ENCODE assay signal across 15 cellular contexts in genomic region chr5:157263586-157264090, GRCh38. TPM values are rescaled to one million over a fixed set of nuclear protein-coding genes. Genes with fewer than 3 reads are reported as not detected.
A peak's percentile ranks its signal among the peaks of the same experiment; 100 is the strongest.
DNase-seq lines count a peak whose midpoint lies in the region; ATAC-seq lines count a peak whose summit lies in the region.
"Had no signal": no experiment of that assay in that cellular context is flagged by ENCODE, and none has a peak within 500 bp of the region (broad histone marks: within the 10 kb centered on the region; RNA-seq: fewer than 3 reads in every experiment).

No MANE protein-coding gene starts in this region.

- peak; percentile 18 for DNase-seq in CD1c-positive myeloid dendritic cell (ENCODE audit: extremely low spot score)
- peak; percentile 60 for DNase-seq in SKM-1 treated with dmso at 0.1 percent for 144 hours (lab: John Stamatoyannopoulos, UW; ENCODE audit: unreplicated experiment)
- DNase-seq in naive thymus-derived CD4-positive, alpha-beta T cell: no peak
- no peak for DNase-seq in mesenteric fat pad (ENCODE audit: low spot score)
- DNase-seq: amniotic stem cell; CD4-positive, alpha-beta memory T cell; HFFc6; islet precursor cell; NCI-H2081; thyroid gland had no signal

- peak overlapping the region; percentile 36 to 98 (median 76) for H3K27ac Mint-ChIP-seq in naive thymus-derived CD4-positive, alpha-beta T cell
- H3K27ac Mint-ChIP-seq: HFFc6 had no signal

- 0 out of 2 replicates have a peak overlapping the region, but pooled peaks have one; percentile 29 for H3K27ac ChIP-seq in BLaER1
- peak overlapping the region; percentile 34 for H3K27ac ChIP-seq in naive thymus-derived CD4-positive, alpha-beta T cell (ENCODE audit: low read depth, low read length)
- H3K27ac ChIP-seq: SJSA1, thyroid gland, VCaP had no signal

- ATAC-seq in naive thymus-derived CD4-positive, alpha-beta T cell: no peak
- ATAC-seq in GM18867 (IDR thresholded peaks at IDR 0.05; ENCODE audit: unreplicated experiment): no peak
- ATAC-seq in GM18498 (IDR thresholded peaks at IDR 0.05; ENCODE audit: unreplicated experiment): no peak

- peaks cover 46 to 75% (median 71%) of the 10 kb centered on the region in 7 donors for H3K4me1 Mint-ChIP-seq in naive thymus-derived CD4-positive, alpha-beta T cell

- H3K9ac ChIP-seq in BLaER1: 0 out of 2 replicates have a peak overlapping the region, but pooled peaks have one; percentile 9

- CTCF ChIA-PET in naive thymus-derived CD4-positive, alpha-beta T cell (lab: Charles Lee): interaction anchor here (0.9 to 6.0 kb wide), 3 partner anchors 8 to 14 kb away, joined by 3 to 25 read pairs (median 3); no protein-coding TSS in a partner anchor

- H3K9me3 ChIP-seq in BLaER1: peaks cover 1% of the 10 kb centered on the region; the same call in 1 of the 2 replicates
- no peaks in the 10 kb centered on the region for H3K9me3 ChIP-seq in naive thymus-derived CD4-positive, alpha-beta T cell (ENCODE audit: control insufficient read depth in 2 of 3, low read length in 3 of 3)
- H3K9me3 ChIP-seq: SJSA1, thyroid gland had no signal

- H4K20me1 ChIP-seq in BLaER1: peaks cover 10% of the 10 kb centered on the region; the same call in 1 of the 2 replicates

- no peak overlapping the region for H3K4me3 ChIP-seq in BLaER1
- no peak overlapping the region for H3K4me3 ChIP-seq in naive thymus-derived CD4-positive, alpha-beta T cell (ENCODE audit: low read length)
- H3K4me3 ChIP-seq: SJSA1, thyroid gland had no signal

- H3K36me3 Mint-ChIP-seq in naive thymus-derived CD4-positive, alpha-beta T cell: peaks cover 0 to 29% (median 7%) of the 10 kb centered on the region in 5 donors

- H3K4me1 ChIP-seq in BLaER1: peaks cover 46% of the 10 kb centered on the region
- peaks cover 27 to 53% of the 10 kb centered on the region in 2 donors for H3K4me1 ChIP-seq in naive thymus-derived CD4-positive, alpha-beta T cell (ENCODE audit: control insufficient read depth in 2 of 2, insufficient read depth in 2 of 2, low read length in 2 of 2)

- H3K4me3 Mint-ChIP-seq in naive thymus-derived CD4-positive, alpha-beta T cell: peak overlapping the region; percentile 22 to 99 (median 95)
- H3K4me3 Mint-ChIP-seq: HFFc6 had no signal

- H3K27me3 Mint-ChIP-seq in naive thymus-derived CD4-positive, alpha-beta T cell: no peaks in the 10 kb centered on the region
- H3K27me3 Mint-ChIP-seq: CD4-positive, alpha-beta memory T cell had no signal

- intact Hi-C loops in naive thymus-derived CD4-positive, alpha-beta T cell (cut with micrococcal nuclease): loop anchor here in 1 of 2 donors (10.0 kb wide), 1 partner anchor 1941 kb away; the partner anchor contains the start of gene RNF145

- peaks cover 4% of the 10 kb centered on the region for H3K36me3 ChIP-seq in BLaER1
- no peaks in the 10 kb centered on the region for H3K36me3 ChIP-seq in naive thymus-derived CD4-positive, alpha-beta T cell (ENCODE audit: control insufficient read depth in 2 of 3, insufficient read depth in 3 of 3, low read length in 3 of 3)
- H3K36me3 ChIP-seq: SJSA1, thyroid gland had no signal

- POLR2A ChIA-PET in naive thymus-derived CD4-positive, alpha-beta T cell (lab: Charles Lee): interaction anchor here (0.6 to 14.7 kb wide), 6 partner anchors 9 to 121 kb away, joined by 3 to 200 read pairs (median 18); partner anchors contain the start of gene MED7

- H3K4me2 ChIP-seq in BLaER1: peak overlapping the region; percentile 95

- H3K27me3 ChIP-seq in BLaER1: no peaks in the 10 kb centered on the region
- H3K27me3 ChIP-seq in naive thymus-derived CD4-positive, alpha-beta T cell (ENCODE audit: control insufficient read depth in 2 of 2, insufficient read depth in 2 of 2, low read length in 2 of 2): no peaks in the 10 kb centered on the region
- H3K27me3 ChIP-seq: thyroid gland had no signal

- H3K9me3 Mint-ChIP-seq in naive thymus-derived CD4-positive, alpha-beta T cell: peaks cover 0 to 2% (median 0%) of the 10 kb centered on the region in 11 donors
- H3K9me3 Mint-ChIP-seq: HFFc6 had no signal

RNA-seq across cellular contexts. Expression of gene CYFIP2, which starts 2.3 kb away (rescaled TPM):
- 100 to 1,000 TPM; 386 to 449 (median 401) TPM for total RNA-seq in naive thymus-derived CD4-positive, alpha-beta T cell
- polyA plus RNA-seq in naive thymus-derived CD4-positive, alpha-beta T cell: 100 to 1,000 TPM; 522 to 755 TPM
- total RNA-seq in mesenteric fat pad: 7.3 TPM

Comparison
In these comparisons a context has a peak if more than half of its experiments do, and no peak if none do; other contexts are left out.
1. DNase-seq: peak in CD1c-positive myeloid dendritic cell (single experiment) and SKM-1 treated with dmso at 0.1 percent for 144 hours (single experiment); none in naive thymus-derived CD4-positive, alpha-beta T cell (0 of 9) and mesenteric fat pad (single experiment).
2. RNA of gene CYFIP2, which starts 2.3 kb away (total RNA-seq): 386 to 449 TPM in naive thymus-derived CD4-positive, alpha-beta T cell; 7.3 TPM in mesenteric fat pad (single experiment); every median in the first group is over 10 times any median in the second.